ENCODE assay signal across 10 cellular contexts in genomic region chr12:21526053-21526452, GRCh38. TPM values are rescaled to one million over a fixed set of nuclear protein-coding genes. Genes with fewer than 3 reads are reported as not detected.
DNase-seq lines count a peak whose midpoint lies in the region; ATAC-seq and TF ChIP-seq lines count a peak whose summit lies in the region.
"Had no signal": no experiment of that assay in that cellular context is flagged by ENCODE, and none has a peak within 500 bp of the region (broad histone marks: within the 10 kb centered on the region; RNA-seq: fewer than 3 reads in every experiment).

Gene SPX, plus strand, starts transcription at chr12:21526296. Its CDS starts 177 bp downstream, at chr12:21526473.

- 97 to 98% methylated on average over 1 of the region's 1 CpG for whole genome bisulfite sequencing in lower leg skin, 2 donors

- peaks cover 9% of the 10 kb centered on the region for H3K9me3 Mint-ChIP-seq in activated naive CD4-positive, alpha-beta T cell treated with anti-CD3 and anti-CD28 coated beads, Interleukin-2, amount 50 U/mL, for 24 hours

- TF ChIP-seq CTCF in astrocyte of the spinal cord (IDR thresholded peaks at IDR 0.05; ENCODE audit: low read depth, low read length) (no peak), vagina (IDR thresholded peaks at IDR 0.05) (no peak), lower leg skin (IDR thresholded peaks at IDR 0.05) (no peak)

- H3K4me1 Mint-ChIP-seq in activated naive CD4-positive, alpha-beta T cell treated with anti-CD3 and anti-CD28 coated beads, Interleukin-2, amount 50 U/mL, for 24 hours = peaks cover 14% of the 10 kb centered on the region

- H3K27me3 Mint-ChIP-seq in activated naive CD4-positive, alpha-beta T cell treated with anti-CD3 and anti-CD28 coated beads, Interleukin-2, amount 50 U/mL, for 24 hours = peaks cover 18% of the 10 kb centered on the region

- H3K36me3 Mint-ChIP-seq in activated naive CD4-positive, alpha-beta T cell treated with anti-CD3 and anti-CD28 coated beads, Interleukin-2, amount 50 U/mL, for 24 hours = peaks cover 2% of the 10 kb centered on the region
- H3K36me3 Mint-ChIP-seq: activated naive CD4-positive, alpha-beta T cell treated with anti-CD3 and anti-CD28 coated beads, Interleukin-2, amount 50 U/mL, for 72 hours had no signal

- in situ Hi-C loops in astrocyte of the spinal cord (cut with HindIII; ENCODE audit: low sequenced_read_pairs) = no loop called here

- no peaks in the 10 kb centered on the region for H3K27me3 ChIP-seq in vagina

- H3K4me3 ChIP-seq in astrocyte of the spinal cord (ENCODE audit: low read depth, low read length) (peak within 1 kb of the TSS; percentile 61), vagina (peak within 1 kb of the TSS; percentile 46 to 49), lower leg skin (ENCODE audit: low read depth, poor library complexity, severe bottlenecking) (no peak within 1 kb of the TSS)

- intact Hi-C loops in vagina (cut with DNase I) = no loop called here
- intact Hi-C loops in lower leg skin (cut with DNase I; ENCODE audit: low total_unique reads) = no loop called here

- TF ChIP-seq POLR2A in vagina (IDR thresholded peaks at IDR 0.05) (no peak), lower leg skin (IDR thresholded peaks at IDR 0.05) (no peak)

- no peak for DNase-seq in activated naive CD4-positive, alpha-beta T cell treated with anti-CD3 and anti-CD28 coated beads, Interleukin-2, amount 50 U/mL, for 16 hours
- no peak for DNase-seq in astrocyte of the spinal cord (ENCODE audit: low read depth, low spot score)
- DNase-seq in kidney tubule cell (ENCODE audit: low spot score) = peak; percentile 79
- DNase-seq in vagina (ENCODE audit: extremely low spot score in 2 of 2) = no peak
- no peak for DNase-seq in lower leg skin (ENCODE audit: low spot score in 2 of 2)
- no peak for DNase-seq in SKM-1 treated with dmso at 0.1 percent for 144 hours (lab: John Stamatoyannopoulos, UW; ENCODE audit: unreplicated experiment)
- DNase-seq: GF-D8 had no signal

- no peak within 1 kb of the TSS for H3K27ac Mint-ChIP-seq in activated naive CD4-positive, alpha-beta T cell treated with anti-CD3 and anti-CD28 coated beads, Interleukin-2, amount 50 U/mL, for 24 hours
- H3K27ac Mint-ChIP-seq: activated naive CD4-positive, alpha-beta T cell treated with anti-CD3 and anti-CD28 coated beads, Interleukin-2, amount 50 U/mL, for 72 hours had no signal

- H3K36me3 ChIP-seq in vagina = no peaks in the 10 kb centered on the region

- H3K27ac ChIP-seq in vagina = no peak within 1 kb of the TSS

- H3K9me3 ChIP-seq in vagina = no peaks in the 10 kb centered on the region

- no peak for ATAC-seq in HG03135 (IDR thresholded peaks at IDR 0.05; ENCODE audit: unreplicated experiment)
- ATAC-seq: activated naive CD4-positive, alpha-beta T cell treated with anti-CD3 and anti-CD28 coated beads, Interleukin-2, amount 50 U/mL, for 72 hours had no signal

- peak within 1 kb of the TSS; percentile 84 for H3K4me3 Mint-ChIP-seq in activated naive CD4-positive, alpha-beta T cell treated with anti-CD3 and anti-CD28 coated beads, Interleukin-2, amount 50 U/mL, for 24 hours

- H3K4me1 ChIP-seq in vagina = peaks cover 15% of the 10 kb centered on the region

RNA-seq across cellular contexts. Expression of gene SPX, which starts in this region (rescaled TPM):
- total RNA-seq in vagina (not detected), lower leg skin (under 1 TPM in 1 of 4 donors, not detected in 3; 0.49 TPM)
